Comparison of ENCODE assay signal across 1 cellular context in genomic region chr12:42673535-42673934, GRCh38.
TF ChIP-seq lines count a peak whose summit lies in the region.

No MANE protein-coding gene starts in this region.

TF ChIP-seq in H1, 55 proteins besides CTCF, POLR2A, EP300 and RAD21 (continued from another document):
- TF ChIP-seq, protein P1, sequence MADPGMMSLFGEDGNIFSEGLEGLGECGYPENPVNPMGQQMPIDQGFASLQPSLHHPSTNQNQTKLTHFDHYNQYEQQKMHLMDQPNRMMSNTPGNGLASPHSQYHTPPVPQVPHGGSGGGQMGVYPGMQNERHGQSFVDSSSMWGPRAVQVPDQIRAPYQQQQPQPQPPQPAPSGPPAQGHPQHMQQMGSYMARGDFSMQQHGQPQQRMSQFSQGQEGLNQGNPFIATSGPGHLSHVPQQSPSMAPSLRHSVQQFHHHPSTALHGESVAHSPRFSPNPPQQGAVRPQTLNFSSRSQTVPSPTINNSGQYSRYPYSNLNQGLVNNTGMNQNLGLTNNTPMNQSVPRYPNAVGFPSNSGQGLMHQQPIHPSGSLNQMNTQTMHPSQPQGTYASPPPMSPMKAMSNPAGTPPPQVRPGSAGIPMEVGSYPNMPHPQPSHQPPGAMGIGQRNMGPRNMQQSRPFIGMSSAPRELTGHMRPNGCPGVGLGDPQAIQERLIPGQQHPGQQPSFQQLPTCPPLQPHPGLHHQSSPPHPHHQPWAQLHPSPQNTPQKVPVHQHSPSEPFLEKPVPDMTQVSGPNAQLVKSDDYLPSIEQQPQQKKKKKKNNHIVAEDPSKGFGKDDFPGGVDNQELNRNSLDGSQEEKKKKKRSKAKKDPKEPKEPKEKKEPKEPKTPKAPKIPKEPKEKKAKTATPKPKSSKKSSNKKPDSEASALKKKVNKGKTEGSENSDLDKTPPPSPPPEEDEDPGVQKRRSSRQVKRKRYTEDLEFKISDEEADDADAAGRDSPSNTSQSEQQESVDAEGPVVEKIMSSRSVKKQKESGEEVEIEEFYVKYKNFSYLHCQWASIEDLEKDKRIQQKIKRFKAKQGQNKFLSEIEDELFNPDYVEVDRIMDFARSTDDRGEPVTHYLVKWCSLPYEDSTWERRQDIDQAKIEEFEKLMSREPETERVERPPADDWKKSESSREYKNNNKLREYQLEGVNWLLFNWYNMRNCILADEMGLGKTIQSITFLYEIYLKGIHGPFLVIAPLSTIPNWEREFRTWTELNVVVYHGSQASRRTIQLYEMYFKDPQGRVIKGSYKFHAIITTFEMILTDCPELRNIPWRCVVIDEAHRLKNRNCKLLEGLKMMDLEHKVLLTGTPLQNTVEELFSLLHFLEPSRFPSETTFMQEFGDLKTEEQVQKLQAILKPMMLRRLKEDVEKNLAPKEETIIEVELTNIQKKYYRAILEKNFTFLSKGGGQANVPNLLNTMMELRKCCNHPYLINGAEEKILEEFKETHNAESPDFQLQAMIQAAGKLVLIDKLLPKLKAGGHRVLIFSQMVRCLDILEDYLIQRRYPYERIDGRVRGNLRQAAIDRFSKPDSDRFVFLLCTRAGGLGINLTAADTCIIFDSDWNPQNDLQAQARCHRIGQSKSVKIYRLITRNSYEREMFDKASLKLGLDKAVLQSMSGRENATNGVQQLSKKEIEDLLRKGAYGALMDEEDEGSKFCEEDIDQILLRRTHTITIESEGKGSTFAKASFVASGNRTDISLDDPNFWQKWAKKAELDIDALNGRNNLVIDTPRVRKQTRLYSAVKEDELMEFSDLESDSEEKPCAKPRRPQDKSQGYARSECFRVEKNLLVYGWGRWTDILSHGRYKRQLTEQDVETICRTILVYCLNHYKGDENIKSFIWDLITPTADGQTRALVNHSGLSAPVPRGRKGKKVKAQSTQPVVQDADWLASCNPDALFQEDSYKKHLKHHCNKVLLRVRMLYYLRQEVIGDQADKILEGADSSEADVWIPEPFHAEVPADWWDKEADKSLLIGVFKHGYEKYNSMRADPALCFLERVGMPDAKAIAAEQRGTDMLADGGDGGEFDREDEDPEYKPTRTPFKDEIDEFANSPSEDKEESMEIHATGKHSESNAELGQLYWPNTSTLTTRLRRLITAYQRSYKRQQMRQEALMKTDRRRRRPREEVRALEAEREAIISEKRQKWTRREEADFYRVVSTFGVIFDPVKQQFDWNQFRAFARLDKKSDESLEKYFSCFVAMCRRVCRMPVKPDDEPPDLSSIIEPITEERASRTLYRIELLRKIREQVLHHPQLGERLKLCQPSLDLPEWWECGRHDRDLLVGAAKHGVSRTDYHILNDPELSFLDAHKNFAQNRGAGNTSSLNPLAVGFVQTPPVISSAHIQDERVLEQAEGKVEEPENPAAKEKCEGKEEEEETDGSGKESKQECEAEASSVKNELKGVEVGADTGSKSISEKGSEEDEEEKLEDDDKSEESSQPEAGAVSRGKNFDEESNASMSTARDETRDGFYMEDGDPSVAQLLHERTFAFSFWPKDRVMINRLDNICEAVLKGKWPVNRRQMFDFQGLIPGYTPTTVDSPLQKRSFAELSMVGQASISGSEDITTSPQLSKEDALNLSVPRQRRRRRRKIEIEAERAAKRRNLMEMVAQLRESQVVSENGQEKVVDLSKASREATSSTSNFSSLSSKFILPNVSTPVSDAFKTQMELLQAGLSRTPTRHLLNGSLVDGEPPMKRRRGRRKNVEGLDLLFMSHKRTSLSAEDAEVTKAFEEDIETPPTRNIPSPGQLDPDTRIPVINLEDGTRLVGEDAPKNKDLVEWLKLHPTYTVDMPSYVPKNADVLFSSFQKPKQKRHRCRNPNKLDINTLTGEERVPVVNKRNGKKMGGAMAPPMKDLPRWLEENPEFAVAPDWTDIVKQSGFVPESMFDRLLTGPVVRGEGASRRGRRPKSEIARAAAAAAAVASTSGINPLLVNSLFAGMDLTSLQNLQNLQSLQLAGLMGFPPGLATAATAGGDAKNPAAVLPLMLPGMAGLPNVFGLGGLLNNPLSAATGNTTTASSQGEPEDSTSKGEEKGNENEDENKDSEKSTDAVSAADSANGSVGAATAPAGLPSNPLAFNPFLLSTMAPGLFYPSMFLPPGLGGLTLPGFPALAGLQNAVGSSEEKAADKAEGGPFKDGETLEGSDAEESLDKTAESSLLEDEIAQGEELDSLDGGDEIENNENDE (IDR thresholded peaks at IDR 0.05; ENCODE audit: insufficient replicate concordance, low read length): no peak
- TF ChIP-seq CBX8 (IDR thresholded peaks at IDR 0.05; ENCODE audit: borderline replicate concordance, low read depth, low read length) (no peak), SUZ12 (IDR thresholded peaks at IDR 0.05; ENCODE audit: low read length) (no peak), SIRT6 (IDR thresholded peaks at IDR 0.05; ENCODE audit: low read length) (no peak), JUND (IDR thresholded peaks at IDR 0.05; ENCODE audit: low read length) (no peak), TAF1 (IDR thresholded peaks at IDR 0.05; ENCODE audit: low read depth, low read length) (no peak), PHF8 (conservative IDR thresholded peaks at IDR 0.05; ENCODE audit: low read depth, low read length) (no peak), TEAD4 (IDR thresholded peaks at IDR 0.05; ENCODE audit: low read depth, low read length) (no peak), GTF2F1 (IDR thresholded peaks at IDR 0.05; ENCODE audit: borderline replicate concordance, low read depth, low read length) (no peak), SP1 (IDR thresholded peaks at IDR 0.05; ENCODE audit: low read depth, low read length) (no peak)
